In genomic region chr12:130765186-130765659, GRCh38 we compare ENCODE assay signal across 12 cellular contexts. TPM values are rescaled to one million over a fixed set of nuclear protein-coding genes. Genes with fewer than 3 reads are reported as not detected.
DNase-seq lines count a peak whose midpoint lies in the region; ATAC-seq lines count a peak whose summit lies in the region.
"Had no signal": no experiment of that assay in that cellular context is flagged by ENCODE, and none has a peak within 500 bp of the region (broad histone marks: within the 10 kb centered on the region; RNA-seq: fewer than 3 reads in every experiment).

No MANE protein-coding gene starts in this region.

- H3K27me3 Mint-ChIP-seq in activated CD4-positive, alpha-beta memory T cell treated with anti-CD3 and anti-CD28 coated beads for 36 hours, result peaks cover 4% of the 10 kb centered on the region

- no peaks in the 10 kb centered on the region for H3K9me3 Mint-ChIP-seq in activated CD4-positive, alpha-beta memory T cell treated with anti-CD3 and anti-CD28 coated beads for 36 hours

- CTCF ChIA-PET in activated CD4-positive, alpha-beta memory T cell treated with anti-CD3 and anti-CD28 coated beads for 36 hours (lab: Charles Lee), result interaction anchor here (0.8 to 1.7 kb wide), 2 partner anchors 17 to 53 kb away, joined by 3 to 5 read pairs; no protein-coding TSS in a partner anchor

- H3K27ac Mint-ChIP-seq in activated CD4-positive, alpha-beta memory T cell treated with anti-CD3 and anti-CD28 coated beads for 36 hours, result no peak overlapping the region

- peaks cover 8% of the 10 kb centered on the region for H3K4me1 Mint-ChIP-seq in activated CD4-positive, alpha-beta memory T cell treated with anti-CD3 and anti-CD28 coated beads for 36 hours (ENCODE audit: low read depth)

- H3K4me3 Mint-ChIP-seq in activated CD4-positive, alpha-beta memory T cell treated with anti-CD3 and anti-CD28 coated beads for 36 hours, result no peak overlapping the region

- intact Hi-C loops in activated CD4-positive, alpha-beta memory T cell treated with anti-CD3 and anti-CD28 coated beads for 36 hours (cut with micrococcal nuclease), result no loop called here

- DNase-seq in NCI-H82 (lab: John Stamatoyannopoulos, UW), result peak; percentile 36
- DNase-seq in NCI-H82 treated with DMSO at 0.1 percent for 48 hours (lab: John Stamatoyannopoulos, UW; ENCODE audit: unreplicated experiment), result no peak
- peak; percentile 9 for DNase-seq in HS-5 (ENCODE audit: low read depth)
- DNase-seq in activated CD4-positive, alpha-beta memory T cell treated with anti-CD3 and anti-CD28 coated beads for 36 hours, result peak; percentile 45
- DNase-seq in foreskin melanocyte, result peak; percentile 15
- DNase-seq in COR-L47 (lab: John Stamatoyannopoulos, UW), result no peak
- no peak for DNase-seq in OCI-M1 (lab: John Stamatoyannopoulos, UW)
- DNase-seq: DMS153, NCI-H1048, SIG-M5, uterus had no signal

- no peaks in the 10 kb centered on the region for H3K36me3 Mint-ChIP-seq in activated CD4-positive, alpha-beta memory T cell treated with anti-CD3 and anti-CD28 coated beads for 36 hours

- no peak for ATAC-seq in GM21526 (IDR thresholded peaks at IDR 0.05; ENCODE audit: low FRiP score, unreplicated experiment)

- POLR2A ChIA-PET in activated CD4-positive, alpha-beta memory T cell treated with anti-CD3 and anti-CD28 coated beads for 36 hours (lab: Charles Lee), result no interaction called here

RNA-seq across cellular contexts. Expression of gene RIMBP2, which starts 49.1 kb away (rescaled TPM):
- total RNA-seq in activated CD4-positive, alpha-beta memory T cell treated with anti-CD3 and anti-CD28 coated beads for 36 hours, result under 1 TPM in 1 of 2 experiments, not detected in 1; 0.27 TPM

Comparison
In these comparisons a context has a peak if more than half of its experiments do, and no peak if none do; other contexts are left out.
1. DNase-seq: peak in NCI-H82 (single experiment), HS-5 (single experiment), activated CD4-positive, alpha-beta memory T cell treated with anti-CD3 and anti-CD28 coated beads for 36 hours (single experiment) and foreskin melanocyte (single experiment); none in NCI-H82 treated with DMSO at 0.1 percent for 48 hours (single experiment), COR-L47 (single experiment) and OCI-M1 (single experiment).